Comparison of ENCODE assay signal across 21 cellular contexts in the genomic region with DNA sequence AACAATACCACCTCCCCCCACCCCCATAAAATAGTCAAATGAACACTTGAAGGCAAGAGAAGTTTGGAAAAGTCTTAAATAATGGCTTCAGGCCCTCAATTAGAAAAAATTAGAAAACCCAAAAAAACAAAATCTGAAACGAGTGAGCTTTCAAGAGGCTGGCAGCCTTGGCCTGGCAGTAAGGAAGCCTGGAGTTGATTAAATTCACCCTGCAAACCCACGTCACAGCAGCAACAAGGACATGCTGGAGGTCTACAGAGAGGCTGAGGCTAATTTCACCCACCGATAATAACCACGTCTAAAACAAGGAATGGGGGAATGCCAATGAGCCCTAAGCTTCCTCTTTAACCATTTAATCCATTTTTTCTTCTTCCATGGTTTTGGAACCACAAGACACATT.
"Had no signal": no experiment of that assay in that cellular context is flagged by ENCODE, and none has a peak within 500 bp of the region (broad histone marks: within the 10 kb centered on the region; RNA-seq: fewer than 3 reads in every experiment).

No MANE protein-coding gene starts in this region.

- H3K27me3 Mint-ChIP-seq: activated naive CD8-positive, alpha-beta T cell treated with anti-CD3 and anti-CD28 coated beads, Interleukin-2, amount 50 U/mL, for 24 hours; naive B cell had no signal

- H3K9me3 ChIP-seq: lower lobe of right lung, pancreas, SJSA1, tibial nerve had no signal

- H3K36me3 ChIP-seq: lower lobe of right lung, neural progenitor cell, pancreas, SJSA1, tibial nerve had no signal

- H3K9ac ChIP-seq: neural progenitor cell had no signal

- H3K27ac Mint-ChIP-seq: activated CD8-positive, alpha-beta T cell treated with anti-CD3 and anti-CD28 coated beads, Interleukin-2, amount 10 ng/mL, durations not matched to agents 7 days and 5 days; activated naive CD8-positive, alpha-beta T cell treated with anti-CD3 and anti-CD28 coated beads, Interleukin-2, amount 50 U/mL, for 24 hours; endodermal cell; naive B cell; neural progenitor cell; WTC11 had no signal

- H3K27ac ChIP-seq: lower lobe of right lung, neural progenitor cell, SJSA1 had no signal

- H3K36me3 Mint-ChIP-seq: neural progenitor cell, WTC11 had no signal

- H3K4me1 Mint-ChIP-seq: naive B cell, WTC11 had no signal

- DNase-seq: activated CD4-positive, alpha-beta T cell treated with anti-CD3 and anti-CD28 coated beads for 4 hours; activated CD8-positive, alpha-beta memory T cell treated with anti-CD3 and anti-CD28 coated beads, Interleukin-2, amount 50 U/mL, for 4 hours; activated CD8-positive, alpha-beta T cell treated with anti-CD3 and anti-CD28 coated beads, Interleukin-2, amount 10 ng/mL, durations not matched to agents 7 days and 5 days; activated naive CD4-positive, alpha-beta T cell; activated naive CD8-positive, alpha-beta T cell treated with anti-CD3 and anti-CD28 coated beads, Interleukin-2, amount 50 U/mL, for 24 hours; dorsolateral prefrontal cortex; endodermal cell; foreskin fibroblast; lower lobe of right lung; naive B cell; pancreas; stimulated activated CD4-positive, alpha-beta T cell treated with anti-CD3 and anti-CD28 coated beads, Interleukin-12 subunit alpha, Interleukin-12 subunit beta, amount 100 ng/mL, for 4 hours; stimulated activated CD4-positive, alpha-beta T cell treated with anti-CD3 and anti-CD28 coated beads, Interleukin-2, amount 100 ng/mL, for 24 hours; SW 1271 had no signal

- H2AFZ ChIP-seq: neural progenitor cell had no signal

- H3K27me3 ChIP-seq: dorsolateral prefrontal cortex, neural progenitor cell, pancreas, SJSA1, tibial nerve had no signal

- FAIRE-seq: astrocyte, bronchial epithelial cell, pancreas, TTC549 had no signal

- H3K4me2 ChIP-seq: neural progenitor cell had no signal

- H3K4me3 ChIP-seq: dorsolateral prefrontal cortex, lower lobe of right lung, neural progenitor cell, pancreas, SJSA1, tibial nerve had no signal

- H3K9me3 Mint-ChIP-seq: activated naive CD8-positive, alpha-beta T cell treated with anti-CD3 and anti-CD28 coated beads, Interleukin-2, amount 50 U/mL, for 24 hours; endodermal cell; naive B cell; neural progenitor cell; WTC11 had no signal

- H3K4me1 ChIP-seq: neural progenitor cell, SJSA1 had no signal

- ATAC-seq: activated CD8-positive, alpha-beta T cell treated with anti-CD3 and anti-CD28 coated beads, Interleukin-2, amount 10 ng/mL, durations not matched to agents 7 days and 5 days; activated naive CD8-positive, alpha-beta T cell treated with anti-CD3 and anti-CD28 coated beads, Interleukin-2, amount 50 U/mL, for 24 hours; WTC11 had no signal

- H3K4me3 Mint-ChIP-seq: activated CD8-positive, alpha-beta T cell treated with anti-CD3 and anti-CD28 coated beads, Interleukin-2, amount 10 ng/mL, durations not matched to agents 7 days and 5 days; activated naive CD8-positive, alpha-beta T cell treated with anti-CD3 and anti-CD28 coated beads, Interleukin-2, amount 50 U/mL, for 24 hours; endodermal cell; naive B cell; neural progenitor cell; WTC11 had no signal
